Comparison of ENCODE assay signal across 2 cellular contexts in the genomic region with DNA sequence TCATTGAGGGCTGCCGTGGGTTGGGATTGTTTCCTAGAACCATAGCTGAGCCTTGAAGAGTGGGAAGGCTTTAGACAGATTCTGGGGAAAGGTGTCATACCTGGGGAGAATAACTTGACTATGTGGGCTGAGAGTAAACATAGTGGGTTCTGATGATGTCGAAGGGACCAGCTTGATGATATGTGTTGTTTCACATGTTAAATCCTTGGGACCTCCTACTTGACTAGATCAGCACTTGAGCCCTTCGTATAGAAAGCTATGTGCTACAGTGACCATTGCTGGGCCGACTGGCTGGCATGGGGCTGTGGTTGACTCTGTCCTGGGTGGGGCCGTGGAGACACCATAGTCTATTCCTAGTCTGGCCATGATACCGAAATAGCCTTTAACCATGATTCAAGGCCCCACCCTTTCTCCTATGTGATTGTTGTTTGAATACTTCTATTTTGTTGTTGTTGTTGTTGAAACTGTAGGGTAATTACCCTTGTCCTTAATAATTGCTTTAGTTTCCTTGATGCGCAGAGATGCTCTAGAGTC.
"Had no signal": no experiment of that assay in that cellular context is flagged by ENCODE, and none has a peak within 500 bp of the region (broad histone marks: within the 10 kb centered on the region; RNA-seq: fewer than 3 reads in every experiment).

No MANE protein-coding gene starts in this region.

- H3K9me2 ChIP-seq: SK-N-SH had no signal

- H3K27ac ChIP-seq: RWPE1 had no signal

- H3K9ac ChIP-seq: SK-N-SH had no signal

- H3K4me2 ChIP-seq: SK-N-SH had no signal

- H3K9me3 ChIP-seq: SK-N-SH had no signal
